In the genomic region with DNA sequence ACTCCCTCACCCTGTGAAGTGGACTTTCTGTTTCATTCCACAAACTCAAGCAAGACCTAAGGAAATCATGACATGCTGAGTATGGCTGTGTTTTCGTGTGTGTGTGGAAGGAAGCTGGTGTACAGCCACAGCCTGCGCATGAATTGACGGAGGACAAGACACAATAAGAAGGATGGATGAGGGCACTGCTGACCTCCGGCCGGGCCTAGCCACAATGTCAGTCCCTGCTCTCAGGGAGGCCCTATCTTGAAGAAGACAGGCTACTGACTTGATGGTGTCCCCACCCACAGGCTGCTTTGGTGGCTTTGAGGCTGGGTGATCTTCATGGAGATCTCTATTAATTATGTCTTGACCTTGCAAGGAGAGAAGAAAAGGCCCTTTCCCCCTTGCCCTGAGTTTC, we compare ENCODE assay signal across 33 cellular contexts.
"Had no signal": no experiment of that assay in that cellular context is flagged by ENCODE, and none has a peak within 500 bp of the region (broad histone marks: within the 10 kb centered on the region; RNA-seq: fewer than 3 reads in every experiment).

No MANE protein-coding gene starts in this region.

- H3K27ac ChIP-seq: Peyer's patch had no signal

- H3K36me3 Mint-ChIP-seq: activated CD8-positive, alpha-beta memory T cell treated with anti-CD3 and anti-CD28 coated beads, Interleukin-2, amount 10 ng/mL, durations not matched to agents 7 days and 5 days; activated naive CD8-positive, alpha-beta T cell; brain; WTC11 had no signal

- H3K9me3 Mint-ChIP-seq: activated CD4-positive, alpha-beta T cell treated with anti-CD3 and anti-CD28 coated beads, Interleukin-2, amount 10 ng/mL, durations not matched to agents 7 days and 5 days; activated naive CD8-positive, alpha-beta T cell treated with anti-CD3 and anti-CD28 coated beads, Interleukin-2, amount 50 U/mL, for 24 hours; brain; WTC11 had no signal

- H3K9me3 ChIP-seq: MG63, Peyer's patch had no signal

- H3K36me3 ChIP-seq: MG63, Peyer's patch had no signal

- H3K27me3 ChIP-seq: MG63, Peyer's patch had no signal

- FAIRE-seq: bronchial epithelial cell had no signal

- H3K4me3 ChIP-seq: MG63, Peyer's patch had no signal

- DNase-seq: activated CD4-positive, alpha-beta T cell treated with anti-CD3 and anti-CD28 coated beads for 36 hours; activated CD4-positive, alpha-beta T cell treated with anti-CD3 and anti-CD28 coated beads, Interleukin-2, amount 10 ng/mL, durations not matched to agents 7 days and 5 days; activated CD4-positive, alpha-beta T cell treated with anti-CD3 and anti-CD28 coated beads, Interleukin-2, amount 50 U/mL, for 48 hours; activated CD8-positive, alpha-beta memory T cell treated with anti-CD3 and anti-CD28 coated beads for 24 hours; activated CD8-positive, alpha-beta memory T cell treated with anti-CD3 and anti-CD28 coated beads, Interleukin-2, amount 10 ng/mL, durations not matched to agents 7 days and 5 days; activated CD8-positive, alpha-beta memory T cell treated with anti-CD3 and anti-CD28 coated beads, Interleukin-2, amount 50 U/mL, for 48 hours; activated effector memory CD4-positive, alpha-beta T cell treated with Interleukin-2 at 50 U/mL for 16 hours; activated naive CD8-positive, alpha-beta T cell treated with anti-CD3 and anti-CD28 coated beads, Interleukin-2, amount 50 U/mL, for 24 hours; activated T-cell treated with anti-CD3 and anti-CD28 coated beads, Interleukin-2, amount 50 U/mL, for 48 hours; anterior cingulate cortex; central memory CD4-positive, alpha-beta T cell; Kasumi-1; KBM-7; MG63; MV-4-11; NCI-H1092; NCI-H1436 treated with DMSO at 0.1 percent for 48 hours; NCI-H1694 treated with DMSO at 0.1 percent for 48 hours; NCI-H2029; NCI-H345; NCI-H524 treated with DMSO at 0.1 percent for 48 hours; NK-92 treated with Interleukin-12 subunit alpha and Interleukin-12 subunit beta, amount 100 ng/mL, for 24 hours; PC-3; Peyer's patch; Right ventricle myocardium superior; SW 1271; T-helper 1 cell; T1000 had no signal

- H3K4me3 Mint-ChIP-seq: activated CD4-positive, alpha-beta T cell treated with anti-CD3 and anti-CD28 coated beads for 36 hours; activated CD4-positive, alpha-beta T cell treated with anti-CD3 and anti-CD28 coated beads, Interleukin-2, amount 10 ng/mL, durations not matched to agents 7 days and 5 days; activated CD8-positive, alpha-beta memory T cell treated with anti-CD3 and anti-CD28 coated beads, Interleukin-2, amount 10 ng/mL, durations not matched to agents 7 days and 5 days; activated naive CD8-positive, alpha-beta T cell; activated naive CD8-positive, alpha-beta T cell treated with anti-CD3 and anti-CD28 coated beads, Interleukin-2, amount 50 U/mL, for 24 hours; brain; WTC11 had no signal

- ATAC-seq: activated CD4-positive, alpha-beta T cell treated with anti-CD3 and anti-CD28 coated beads for 36 hours; activated CD4-positive, CD25-positive, alpha-beta regulatory T cell treated with anti-CD3 and anti-CD28 coated beads, Interleukin-2, amount 50 U/mL, for 24 hours; activated CD8-positive, alpha-beta memory T cell treated with anti-CD3 and anti-CD28 coated beads, Interleukin-2, amount 10 ng/mL, durations not matched to agents 7 days and 5 days; activated naive CD8-positive, alpha-beta T cell treated with anti-CD3 and anti-CD28 coated beads, Interleukin-2, amount 50 U/mL, for 24 hours; PC-3; WTC11 had no signal

- H3K27ac Mint-ChIP-seq: activated CD4-positive, alpha-beta T cell treated with anti-CD3 and anti-CD28 coated beads for 36 hours; activated CD4-positive, alpha-beta T cell treated with anti-CD3 and anti-CD28 coated beads, Interleukin-2, amount 10 ng/mL, durations not matched to agents 7 days and 5 days; activated CD8-positive, alpha-beta memory T cell treated with anti-CD3 and anti-CD28 coated beads, Interleukin-2, amount 10 ng/mL, durations not matched to agents 7 days and 5 days; activated naive CD8-positive, alpha-beta T cell; activated naive CD8-positive, alpha-beta T cell treated with anti-CD3 and anti-CD28 coated beads, Interleukin-2, amount 50 U/mL, for 24 hours; WTC11 had no signal
